27 cellular contexts compared by ENCODE assay signal in the genomic region with DNA sequence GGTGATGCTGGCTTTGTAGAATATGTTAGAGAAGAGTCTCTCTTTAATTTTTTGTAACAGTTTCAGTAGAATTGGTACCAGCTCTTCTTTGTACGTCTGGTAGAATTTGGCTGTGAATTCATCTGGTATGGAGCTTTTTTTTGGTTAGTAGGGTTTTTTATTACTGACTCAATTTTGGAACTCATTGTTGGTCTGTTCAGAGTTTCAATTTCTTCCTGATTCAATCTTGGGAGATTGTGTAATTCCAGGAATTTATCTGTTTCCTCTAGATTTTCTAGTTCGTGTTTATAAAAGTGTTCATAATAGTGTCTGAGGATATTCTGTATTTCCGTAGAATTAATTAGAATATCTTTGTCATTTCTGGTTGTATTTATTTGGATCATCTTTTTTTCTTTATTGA.
"Had no signal": no experiment of that assay in that cellular context is flagged by ENCODE, and none has a peak within 500 bp of the region (broad histone marks: within the 10 kb centered on the region; RNA-seq: fewer than 3 reads in every experiment).

No MANE protein-coding gene starts in this region.

- H3K4me1 ChIP-seq: gastrocnemius medialis, left lung, prostate gland, right atrium auricular region, spleen, testis, tibial artery had no signal

- H3K4me3 ChIP-seq: dorsolateral prefrontal cortex, gastrocnemius medialis, left lung, prostate gland, right atrium auricular region, skin epidermis, spleen, testis, tibial artery had no signal

- H3K9me3 ChIP-seq: gastrocnemius medialis, left lung, prostate gland, right atrium auricular region, testis, tibial artery had no signal

- ATAC-seq: esophagus mucosa; gastrocnemius medialis; left cardiac atrium; left lung; naive thymus-derived CD8-positive, alpha-beta T cell; sciatic nerve; stimulated activated memory B cell treated with anti-CD40 and anti-IgM and Interleukin-4, amounts not matched to agents 10 μg/mL and 1 μg/mL and 100 μg/mL, for 72 hours; stimulated activated naive CD8-positive, alpha-beta T cell treated with anti-CD3 and anti-CD28 coated beads, Interleukin-15, Interleukin-2, amounts not matched to agents 100 U/mL and 50 U/mL, for 24 hours had no signal

- FAIRE-seq: kidney had no signal

- DNase-seq: cerebellar nuclear complex; cortex of kidney; dorsolateral prefrontal cortex; effector CD4-positive, alpha-beta T cell; foreskin fibroblast; gastrocnemius medialis; head of caudate nucleus; kidney; left cardiac atrium; left lung; mesendoderm; naive thymus-derived CD8-positive, alpha-beta T cell; nephron progenitor cell; nucleus accumbens; spleen; stimulated activated CD4-positive, alpha-beta T cell treated with anti-CD3 and anti-CD28 coated beads, Interleukin-4, amount 100 ng/mL, for 4 hours; stimulated activated naive CD8-positive, alpha-beta T cell treated with anti-CD3 and anti-CD28 coated beads, Interleukin-15, Interleukin-2, amounts not matched to agents 100 U/mL and 50 U/mL, for 24 hours; substantia nigra; testis; tibial artery had no signal

- H3K36me3 ChIP-seq: gastrocnemius medialis, left lung, prostate gland, right atrium auricular region, spleen, tibial artery had no signal

- H3K27me3 ChIP-seq: dorsolateral prefrontal cortex, gastrocnemius medialis, left lung, right atrium auricular region, spleen, testis, tibial artery had no signal

- H3K27ac ChIP-seq: dorsolateral prefrontal cortex, epithelial cell of prostate, gastrocnemius medialis, left lung, prostate gland, right atrium auricular region, skin epidermis, spleen, testis, tibial artery had no signal
